Comparison of ENCODE assay signal across 27 cellular contexts in the genomic region with DNA sequence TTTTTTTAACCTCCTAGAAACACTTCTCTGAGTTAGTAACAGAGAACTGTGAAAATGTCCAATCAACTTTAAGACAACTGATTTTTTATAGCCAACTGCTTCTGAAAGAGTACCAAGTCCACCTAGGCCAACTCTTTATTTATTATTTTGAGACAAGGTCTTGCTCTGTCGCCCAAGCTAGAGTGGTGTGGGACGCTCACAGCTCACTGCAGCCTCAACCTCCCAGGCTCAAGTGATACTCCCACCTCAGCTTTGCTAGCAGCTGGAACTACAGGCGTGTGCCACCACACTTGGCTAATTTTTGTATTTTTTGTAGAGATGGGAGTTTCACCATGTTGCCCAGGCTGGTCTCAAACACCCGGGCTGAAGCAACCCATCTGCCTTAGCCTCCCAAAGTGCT.
"Had no signal": no experiment of that assay in that cellular context is flagged by ENCODE, and none has a peak within 500 bp of the region (broad histone marks: within the 10 kb centered on the region; RNA-seq: fewer than 3 reads in every experiment).

No MANE protein-coding gene starts in this region.

- H3K4me3 ChIP-seq: adrenal gland, MG63, Peyer's patch, SJSA1 had no signal

- DNase-seq: activated CD4-positive, alpha-beta T cell treated with anti-CD3 and anti-CD28 coated beads for 48 hours; activated CD4-positive, alpha-beta T cell treated with anti-CD3 and anti-CD28 coated beads, Interleukin-2, amount 50 U/mL, for 4 hours; activated CD4-positive, CD25-positive, alpha-beta regulatory T cell treated with anti-CD3 and anti-CD28 coated beads, Interleukin-2, amount 50 U/mL, for 72 hours; activated CD8-positive, alpha-beta memory T cell treated with anti-CD3 and anti-CD28 coated beads, Interleukin-2, amount 50 U/mL, for 48 hours; activated CD8-positive, alpha-beta T cell treated with anti-CD3 and anti-CD28 coated beads, Interleukin-2, amount 10 ng/mL, durations not matched to agents 7 days and 5 days; activated naive CD4-positive, alpha-beta T cell treated with anti-CD3 and anti-CD28 coated beads, Interleukin-2, amount 50 U/mL, for 16 hours; activated naive CD8-positive, alpha-beta T cell treated with anti-CD3 and anti-CD28 coated beads, Interleukin-2, amount 10 ng/mL, durations not matched to agents 7 days and 5 days; activated T-cell treated with anti-CD3 and anti-CD28 coated beads, Interleukin-2, amount 50 U/mL, for 1 hour; adrenal gland; anterior cingulate cortex; cerebellar nuclear complex; MG63; MV-4-11; NCI-H1105 treated with DMSO at 0.1 percent for 48 hours; NCI-H146; NCI-H1930; NCI-H2171; NCI-H226; NCI-H526 treated with DMSO at 0.1 percent for 48 hours; NCI-H82; Peyer's patch; SHP77; T-helper 17 cell; T-helper 9 cell had no signal

- H3K36me3 Mint-ChIP-seq: WTC11 had no signal

- H3K4me1 ChIP-seq: adrenal gland, Peyer's patch, SJSA1 had no signal

- H3K9me3 ChIP-seq: adrenal gland, MG63, Peyer's patch, SJSA1 had no signal

- H3K27me3 ChIP-seq: adrenal gland, MG63, Peyer's patch, SJSA1 had no signal

- H3K36me3 ChIP-seq: adrenal gland, MG63, Peyer's patch, SJSA1 had no signal

- H3K9me3 Mint-ChIP-seq: activated naive CD8-positive, alpha-beta T cell treated with anti-CD3 and anti-CD28 coated beads, Interleukin-2, amount 10 ng/mL, durations not matched to agents 7 days and 5 days; WTC11 had no signal

- H3K27ac ChIP-seq: adrenal gland, Peyer's patch, SJSA1 had no signal

- ATAC-seq: activated CD8-positive, alpha-beta T cell treated with anti-CD3 and anti-CD28 coated beads, Interleukin-2, amount 10 ng/mL, durations not matched to agents 7 days and 5 days; SK-N-SH treated with all-trans-retinoic acid at 6 μM for 48 hours; T-helper 17 cell; WTC11 had no signal

- H3K27me3 Mint-ChIP-seq: activated naive CD8-positive, alpha-beta T cell treated with anti-CD3 and anti-CD28 coated beads, Interleukin-2, amount 10 ng/mL, durations not matched to agents 7 days and 5 days; T-helper 17 cell had no signal

- H3K4me3 Mint-ChIP-seq: activated CD8-positive, alpha-beta T cell treated with anti-CD3 and anti-CD28 coated beads, Interleukin-2, amount 10 ng/mL, durations not matched to agents 7 days and 5 days; activated naive CD8-positive, alpha-beta T cell treated with anti-CD3 and anti-CD28 coated beads, Interleukin-2, amount 10 ng/mL, durations not matched to agents 7 days and 5 days; T-helper 17 cell; WTC11 had no signal

- H3K27ac Mint-ChIP-seq: activated CD8-positive, alpha-beta T cell treated with anti-CD3 and anti-CD28 coated beads, Interleukin-2, amount 10 ng/mL, durations not matched to agents 7 days and 5 days; activated naive CD8-positive, alpha-beta T cell treated with anti-CD3 and anti-CD28 coated beads, Interleukin-2, amount 10 ng/mL, durations not matched to agents 7 days and 5 days; T-helper 17 cell; WTC11 had no signal
